8 cellular contexts compared by ENCODE assay signal in genomic region chr11:57460017-57460755, GRCh38. TPM values are rescaled to one million over a fixed set of nuclear protein-coding genes. Genes with fewer than 3 reads are reported as not detected.
DNase-seq lines count a peak whose midpoint lies in the region; ATAC-seq, FAIRE-seq and TF ChIP-seq lines count a peak whose summit lies in the region.

Gene RTN4RL2, plus strand, starts transcription at chr11:57460528. Its CDS starts 338 bp downstream, at chr11:57460866.

- DNase-seq in GM12891 (ENCODE audit: insufficient read length, low spot score) (peak; percentile 84), LHCN-M2 (ENCODE audit: low read depth) (peak; percentile 38), SK-N-SH (peak; percentile 91), astrocyte of the spinal cord (ENCODE audit: low read depth, low spot score) (peak; percentile 20), iPS-NIHi11 (ENCODE audit: low spot score) (peak; percentile 88)
- DNase-seq in stimulated activated CD4-positive, alpha-beta T cell treated with anti-CD3 and anti-CD28 coated beads, Interleukin-15, amount 100 ng/mL, for 24 hours: peak; percentile 73

- H4K20me1 ChIP-seq in SK-N-SH (ENCODE audit: insufficient read depth): no peaks in the 10 kb centered on the region

- WGBS in SK-N-SH (ENCODE audit: low lambda C conversion rate): 1% methylated on average over 24 of the region's 66 CpGs

- CTCF ChIA-PET in SK-N-SH (lab: Yijun Ruan, JAX): interaction anchor here (0.9 to 13.8 kb wide), 20 partner anchors 9 to 1053 kb away, joined by 3 to 306 read pairs (median 10); partner anchors contain the start of genes SLC43A1, TIMM10 and UBE2L6

- no peaks in the 10 kb centered on the region for H3K79me2 ChIP-seq in SK-N-SH (ENCODE audit: insufficient read depth)

- no peak for TF ChIP-seq EP300 in SK-N-SH (IDR thresholded peaks at IDR 0.05; ENCODE audit: borderline replicate concordance in 1 of 2, low read depth in 1 of 2, low read length in 1 of 2)

- in situ Hi-C loops in astrocyte of the spinal cord (cut with HindIII; ENCODE audit: low sequenced_read_pairs): no loop called here

- H2AFZ ChIP-seq in SK-N-SH (ENCODE audit: low read depth): no peak within 1 kb of the TSS

- H3K36me3 ChIP-seq in SK-N-SH (replicated peaks in 1 of 2; ENCODE audit: control insufficient read depth in 1 of 2, insufficient read depth in 2 of 2, low read length in 1 of 2): no peaks in the 10 kb centered on the region

- TF ChIP-seq RAD21 in SK-N-SH (IDR thresholded peaks at IDR 0.05; ENCODE audit: low read length): no peak

- peaks cover 28% of the 10 kb centered on the region for H3K27me3 ChIP-seq in SK-N-SH (ENCODE audit: insufficient read depth)

- no peak within 1 kb of the TSS for H3K9ac ChIP-seq in SK-N-SH

- no peak for TF ChIP-seq POLR2A in GM12891 (IDR thresholded peaks at IDR 0.05; ENCODE audit: low read depth, low read length)

- H3K9me2 ChIP-seq in SK-N-SH: no peaks in the 10 kb centered on the region

- TF ChIP-seq CTCF in 22Rv1 (IDR thresholded peaks at IDR 0.05) (peak; percentile 62), SK-N-SH (IDR thresholded peaks at IDR 0.05) (no peak), astrocyte of the spinal cord (IDR thresholded peaks at IDR 0.05; ENCODE audit: low read depth, low read length) (peak; percentile 19)

- peaks cover 4% of the 10 kb centered on the region for H3F3A ChIP-seq in SK-N-SH (replicated peaks; ENCODE audit: insufficient read depth)

- peak within 1 kb of the TSS; percentile 43 to 50 for H3K4me3 ChIP-seq in SK-N-SH (ENCODE audit: low read depth in 2 of 2, low read length in 1 of 2)
- H3K4me3 ChIP-seq in astrocyte of the spinal cord (ENCODE audit: low read depth, low read length): peak within 1 kb of the TSS; percentile 27

- H3K9me3 ChIP-seq in SK-N-SH: no peaks in the 10 kb centered on the region

- FAIRE-seq in GM12891 (lab: Jason Lieb, UNC): peak; percentile 78

- H3K27ac ChIP-seq in 22Rv1 (no peak within 1 kb of the TSS), SK-N-SH (ENCODE audit: low read depth in 2 of 2, low read length in 1 of 2) (no peak within 1 kb of the TSS)

- ATAC-seq in HG02938 (IDR thresholded peaks at IDR 0.05; ENCODE audit: unreplicated experiment): no peak

- peaks cover 11 to 22% of the 10 kb centered on the region in 2 experiments; a peak in 2 of 4 replicates for H3K4me1 ChIP-seq in SK-N-SH (ENCODE audit: control insufficient read depth in 1 of 2, insufficient read depth in 2 of 2, low read depth in 1 of 2, low read length in 1 of 2)

- POLR2A ChIA-PET in SK-N-SH (lab: Yijun Ruan, JAX): interaction anchor here (1.1 kb wide), 1 partner anchor 16 kb away, joined by 3 read pairs; no protein-coding TSS in a partner anchor

- H3K4me2 ChIP-seq in SK-N-SH: peak within 1 kb of the TSS; percentile 78

TF ChIP-seq in GM12891, 5 proteins besides CTCF, POLR2A, EP300 and RAD21:
- no peak for TF ChIP-seq PAX5 (IDR thresholded peaks at IDR 0.05; ENCODE audit: insufficient read depth, low read length, severe bottlenecking)
- no peak for TF ChIP-seq POLR2AphosphoS5 (IDR thresholded peaks at IDR 0.05; ENCODE audit: low read depth, low read length)
- no peak for TF ChIP-seq TAF1 (IDR thresholded peaks at IDR 0.05; ENCODE audit: low read depth, low read length)
- TF ChIP-seq POU2F2 (IDR thresholded peaks at IDR 0.05; ENCODE audit: low read depth, low read length): no peak
- no peak for TF ChIP-seq SPI1 (IDR thresholded peaks at IDR 0.05; ENCODE audit: low read depth, low read length)

TF ChIP-seq in SK-N-SH, 30 proteins besides CTCF, POLR2A, EP300 and RAD21:
- TF ChIP-seq, protein P1, sequence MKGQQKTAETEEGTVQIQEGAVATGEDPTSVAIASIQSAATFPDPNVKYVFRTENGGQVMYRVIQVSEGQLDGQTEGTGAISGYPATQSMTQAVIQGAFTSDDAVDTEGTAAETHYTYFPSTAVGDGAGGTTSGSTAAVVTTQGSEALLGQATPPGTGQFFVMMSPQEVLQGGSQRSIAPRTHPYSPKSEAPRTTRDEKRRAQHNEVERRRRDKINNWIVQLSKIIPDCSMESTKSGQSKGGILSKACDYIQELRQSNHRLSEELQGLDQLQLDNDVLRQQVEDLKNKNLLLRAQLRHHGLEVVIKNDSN (IDR thresholded peaks at IDR 0.05; ENCODE audit: borderline replicate concordance, low read depth): no peak
- TF ChIP-seq, protein P2, sequence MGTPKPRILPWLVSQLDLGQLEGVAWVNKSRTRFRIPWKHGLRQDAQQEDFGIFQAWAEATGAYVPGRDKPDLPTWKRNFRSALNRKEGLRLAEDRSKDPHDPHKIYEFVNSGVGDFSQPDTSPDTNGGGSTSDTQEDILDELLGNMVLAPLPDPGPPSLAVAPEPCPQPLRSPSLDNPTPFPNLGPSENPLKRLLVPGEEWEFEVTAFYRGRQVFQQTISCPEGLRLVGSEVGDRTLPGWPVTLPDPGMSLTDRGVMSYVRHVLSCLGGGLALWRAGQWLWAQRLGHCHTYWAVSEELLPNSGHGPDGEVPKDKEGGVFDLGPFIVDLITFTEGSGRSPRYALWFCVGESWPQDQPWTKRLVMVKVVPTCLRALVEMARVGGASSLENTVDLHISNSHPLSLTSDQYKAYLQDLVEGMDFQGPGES (IDR thresholded peaks at IDR 0.05; ENCODE audit: low read depth, low read length): no peak
- TF ChIP-seq TCF12 (IDR thresholded peaks at IDR 0.05) (no peak), TEAD4 (IDR thresholded peaks at IDR 0.05; ENCODE audit: borderline replicate concordance, insufficient read depth) (no peak), MEF2A (IDR thresholded peaks at IDR 0.05; ENCODE audit: borderline replicate concordance, low read depth) (no peak), GABPA (IDR thresholded peaks at IDR 0.05; ENCODE audit: low read depth) (no peak), JUND (IDR thresholded peaks at IDR 0.05) (no peak), CHD2 (IDR thresholded peaks at IDR 0.05; ENCODE audit: low read length, partially characterized antibody) (no peak), TAF1 (IDR thresholded peaks at IDR 0.05; ENCODE audit: borderline replicate concordance, low read depth, low read length) (no peak), MXI1 (IDR thresholded peaks at IDR 0.05; ENCODE audit: low read depth, low read length) (no peak), MAX (IDR thresholded peaks at IDR 0.05; ENCODE audit: low read depth) (no peak), RFX5 (IDR thresholded peaks at IDR 0.05; ENCODE audit: low read length) (no peak), EZH2phosphoT487 (IDR thresholded peaks at IDR 0.05; ENCODE audit: borderline replicate concordance, low read depth) (no peak), SMC3 (IDR thresholded peaks at IDR 0.05; ENCODE audit: low read depth, low read length) (no peak)

RNA-seq across cellular contexts. Expression of gene RTN4RL2, which starts in this region (rescaled TPM):
- polyA plus RNA-seq in GM12891 (2012; ENCODE audit: low read depth, missing spikeins): not detected
- total RNA-seq in LHCN-M2 (2014; rRNA removed): 0.23 and 0.38 TPM in 2 replicates
- 0.11 TPM for polyA plus RNA-seq in LHCN-M2 (2012)
- polyA plus RNA-seq in SK-N-SH (2012; rRNA removed): 0.08 and 0.30 TPM in 2 replicates
- polyA plus RNA-seq in SK-N-SH (2012; cell fraction: cytosol; rRNA removed): 0.13 and 0.39 TPM in 2 replicates
- 0.26 and 0.65 TPM in 2 replicates for polyA plus RNA-seq in SK-N-SH (2012; cell fraction: nucleus; rRNA removed)

Comparison
In these comparisons a context has a peak if more than half of its experiments do, and no peak if none do; other contexts are left out.
1. Peak in DNase-seq in LHCN-M2; RNA of the gene not detected or under 1 TPM.
2. Peak in DNase-seq, H3K4me3 ChIP-seq and H3K4me2 ChIP-seq in SK-N-SH; RNA of the gene not detected or under 1 TPM.
3. DNase-seq: peak in every context shown above with its lines; median percentile 91 in SK-N-SH; 88 in iPS-NIHi11; 84 in GM12891; 73 in stimulated activated CD4-positive, alpha-beta T cell treated with anti-CD3 and anti-CD28 coated beads, Interleukin-15, amount 100 ng/mL, for 24 hours; 38 in LHCN-M2; 20 in astrocyte of the spinal cord.